ENCODE assay signal across 2 cellular contexts in genomic region chr14:68103841-68104240, GRCh38.
TF ChIP-seq lines count a peak whose summit lies in the region.

No MANE protein-coding gene starts in this region.

TF ChIP-seq in SK-N-SH, 30 proteins besides CTCF, POLR2A, EP300 and RAD21 (continued from another document):
- TF ChIP-seq ZBTB33 (IDR thresholded peaks at IDR 0.05; ENCODE audit: borderline replicate concordance, low read depth) (no peak), MEF2A (IDR thresholded peaks at IDR 0.05; ENCODE audit: borderline replicate concordance, low read depth) (no peak), TCF12 (IDR thresholded peaks at IDR 0.05) (no peak), GATA2 (CRISPR knock-in tag; IDR thresholded peaks at IDR 0.05) (no peak), PBX3 (IDR thresholded peaks at IDR 0.05) (no peak), FOXM1 (IDR thresholded peaks at IDR 0.05; ENCODE audit: low read depth) (no peak), RXRA (IDR thresholded peaks at IDR 0.05; ENCODE audit: borderline replicate concordance, low read depth) (no peak), JUND (IDR thresholded peaks at IDR 0.05) (no peak), RCOR1 (IDR thresholded peaks at IDR 0.05; ENCODE audit: low read length) (no peak), USF2 (IDR thresholded peaks at IDR 0.05; ENCODE audit: borderline replicate concordance, low read depth, low read length) (no peak), SMC3 (IDR thresholded peaks at IDR 0.05; ENCODE audit: low read depth, low read length) (no peak), MXI1 (IDR thresholded peaks at IDR 0.05; ENCODE audit: low read depth, low read length) (no peak)

TF ChIP-seq in SK-N-SH treated with all-trans-retinoic acid at 6 μM for 48 hours, 23 proteins besides CTCF, POLR2A, EP300 and RAD21 (continued from another document):
- TF ChIP-seq CSRNP3 (CRISPR knock-in tag; IDR thresholded peaks at IDR 0.05) (no peak), ISL1 (CRISPR knock-in tag; IDR thresholded peaks at IDR 0.05) (no peak)
